14 cellular contexts compared by ENCODE assay signal in the genomic region with DNA sequence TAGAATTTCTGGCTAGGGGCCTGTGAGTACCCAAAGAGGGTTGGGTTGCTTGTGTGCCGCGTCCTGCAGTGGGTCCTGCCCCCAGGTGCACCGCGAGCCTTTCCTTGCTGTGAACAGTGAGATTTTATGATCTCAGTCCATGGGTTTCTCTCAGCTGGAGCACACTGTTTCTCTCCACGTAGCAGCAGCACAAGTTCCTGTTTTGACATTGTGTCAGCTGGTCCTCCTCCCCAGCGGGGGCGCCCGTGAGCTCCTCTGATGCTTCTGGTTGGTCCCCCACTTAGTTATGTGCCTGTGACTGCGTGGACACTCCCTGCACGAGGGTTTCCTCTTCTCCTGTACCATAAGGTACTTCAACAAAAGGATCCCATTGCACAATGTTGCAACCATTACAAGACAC.
"Had no signal": no experiment of that assay in that cellular context is flagged by ENCODE, and none has a peak within 500 bp of the region (broad histone marks: within the 10 kb centered on the region; RNA-seq: fewer than 3 reads in every experiment).

No MANE protein-coding gene starts in this region.

- H3K36me3 ChIP-seq: brain microvascular endothelial cell, thyroid gland had no signal

- ATAC-seq: activated naive CD4-positive, alpha-beta T cell treated with anti-CD3 and anti-CD28 coated beads, Interleukin-2, amount 50 U/mL, for 72 hours; natural killer cell treated with Interleukin-12 subunit alpha and Interleukin-12 subunit beta and Interleukin-15 and Interleukin-18, amount 100 ng/mL, for 72 hours; right cardiac atrium; stimulated activated effector memory CD8-positive, alpha-beta T cell treated with anti-CD3 and anti-CD28 coated beads, Interleukin-12 subunit alpha, Interleukin-12 subunit beta, amount 100 ng/mL, for 72 hours had no signal

- H3K27ac ChIP-seq: brain microvascular endothelial cell, left ventricle myocardium inferior, thyroid gland had no signal

- H3K27me3 ChIP-seq: brain microvascular endothelial cell, thyroid gland had no signal

- H3K9me3 ChIP-seq: thyroid gland had no signal

- H3K4me3 ChIP-seq: left ventricle myocardium inferior, smooth muscle cell, thyroid gland had no signal

- H3K4me2 ChIP-seq: smooth muscle cell had no signal

- DNase-seq: activated CD4-positive, alpha-beta T cell treated with anti-CD3 and anti-CD28 coated beads for 1 hour; activated effector memory CD4-positive, alpha-beta T cell treated with Interleukin-2 at 50 U/mL for 16 hours; amygdala; brain microvascular endothelial cell; kidney; left ventricle myocardium inferior; mesenchymal stem cell; occipital lobe; right cardiac atrium; thyroid gland had no signal
